ENCODE assay signal across 9 cellular contexts in genomic region chr11:57567512-57568329, GRCh38. TPM values are rescaled to one million over a fixed set of nuclear protein-coding genes. Genes with fewer than 3 reads are reported as not detected.
A peak's percentile ranks its signal among the peaks of the same experiment; 100 is the strongest.
DNase-seq lines count a peak whose midpoint lies in the region; ATAC-seq and TF ChIP-seq lines count a peak whose summit lies in the region.
"Had no signal": no experiment of that assay in that cellular context is flagged by ENCODE, and none has a peak within 500 bp of the region (broad histone marks: within the 10 kb centered on the region; RNA-seq: fewer than 3 reads in every experiment).

TSS of gene UBE2L6 (minus strand) at chr11:57567672. CDS start at chr11:57567611, 61 bp downstream.

- H3K27me3 Mint-ChIP-seq in activated CD4-positive, alpha-beta T cell treated with anti-CD3 and anti-CD28 coated beads, Interleukin-2, amount 10 ng/mL, durations not matched to agents 24 days and 14 days = no peaks in the 10 kb centered on the region

- H3K36me3 ChIP-seq in left lung = peaks cover 0 to 6% of the 10 kb centered on the region in 2 donors

- H3K9me3 Mint-ChIP-seq in activated CD4-positive, alpha-beta T cell treated with anti-CD3 and anti-CD28 coated beads, Interleukin-2, amount 10 ng/mL, durations not matched to agents 24 days and 14 days = no peaks in the 10 kb centered on the region

- H3K27ac Mint-ChIP-seq in activated CD4-positive, alpha-beta T cell treated with anti-CD3 and anti-CD28 coated beads, Interleukin-2, amount 10 ng/mL, durations not matched to agents 24 days and 14 days = peak within 1 kb of the TSS; percentile 97

- TF ChIP-seq CTCF in coronary artery (IDR thresholded peaks at IDR 0.05) = no peak
- peak; percentile 87 to 95 for TF ChIP-seq CTCF in left lung (IDR thresholded peaks at IDR 0.05)

- H3K4me3 Mint-ChIP-seq in activated CD4-positive, alpha-beta T cell treated with anti-CD3 and anti-CD28 coated beads, Interleukin-2, amount 10 ng/mL, durations not matched to agents 24 days and 14 days = peak within 1 kb of the TSS; percentile 99

- peaks cover 14% of the 10 kb centered on the region for H3K36me3 Mint-ChIP-seq in activated CD4-positive, alpha-beta T cell treated with anti-CD3 and anti-CD28 coated beads, Interleukin-2, amount 10 ng/mL, durations not matched to agents 24 days and 14 days (ENCODE audit: low read depth)

- H3K4me1 ChIP-seq in left lung = peaks cover 18 to 53% of the 10 kb centered on the region in 2 donors

- H3K27ac ChIP-seq in coronary artery = peak within 1 kb of the TSS; percentile 66 to 85
- peak within 1 kb of the TSS; percentile 90 to 92 for H3K27ac ChIP-seq in left lung
- H3K27ac ChIP-seq: 22Rv1 had no signal

- H3K4me3 ChIP-seq in coronary artery (peak within 1 kb of the TSS; percentile 87), left lung (peak within 1 kb of the TSS; percentile 70 to 88)

- H3K27me3 ChIP-seq in left lung = no peaks in the 10 kb centered on the region

- no peaks in the 10 kb centered on the region for H3K9me3 ChIP-seq in left lung

- peaks cover 40% of the 10 kb centered on the region for H3K4me1 Mint-ChIP-seq in activated CD4-positive, alpha-beta T cell treated with anti-CD3 and anti-CD28 coated beads, Interleukin-2, amount 10 ng/mL, durations not matched to agents 24 days and 14 days

- intact Hi-C loops in activated CD4-positive, alpha-beta T cell treated with anti-CD3 and anti-CD28 coated beads, Interleukin-2, amount 10 ng/mL, durations not matched to agents 24 days and 14 days (cut with micrococcal nuclease) = loop anchor here (1.0 to 10.0 kb wide), 9 partner anchors 74 to 1577 kb away; partner anchors contain the start of genes CLP1, FAM111A, SELENOH and ZFP91
- intact Hi-C loops in left lung (cut with DNase I) = loop anchor here in 1 of 2 donors (5.0 kb wide), 1 partner anchor 75 kb away; no protein-coding TSS in a partner anchor

- ATAC-seq in HG02678 (IDR thresholded peaks at IDR 0.05; ENCODE audit: unreplicated experiment) = peak; percentile 62
- peak; percentile 90 for ATAC-seq in left lung

- DNase-seq in DMS 273 (lab: John Stamatoyannopoulos, UW; ENCODE audit: unreplicated experiment) (peak; percentile 84), DMS 273 treated with DMSO at 0.1 percent for 48 hours (lab: John Stamatoyannopoulos, UW) (no peak), NCI-H1930 (lab: John Stamatoyannopoulos, UW) (peak; percentile 45 to 69), coronary artery (ENCODE audit: low spot score) (peak; percentile 86), left lung (peak; percentile 87 to 95)
- DNase-seq in activated CD4-positive, alpha-beta T cell treated with anti-CD3 and anti-CD28 coated beads, Interleukin-2, amount 10 ng/mL, durations not matched to agents 24 days and 14 days = peak; percentile 89
- DNase-seq in stimulated activated CD4-positive, alpha-beta T cell treated with anti-CD3 and anti-CD28 coated beads, Interleukin-2, amount 100 ng/mL, for 48 hours = peak; percentile 48 to 58

RNA-seq across cellular contexts. Expression of gene UBE2L6, which starts in this region (rescaled TPM):
- 151 and 157 TPM in 2 replicates for total RNA-seq in activated CD4-positive, alpha-beta T cell treated with anti-CD3 and anti-CD28 coated beads, Interleukin-2, amount 10 ng/mL, durations not matched to agents 24 days and 14 days
- total RNA-seq in left lung = 100 to 1,000 TPM in 1 of 2 donors, 10 to 100 TPM in 1; 97.1 to 109 TPM
